In genomic region chr12:15000575-15000974, GRCh38 we compare ENCODE assay signal across 28 cellular contexts. TPM values are rescaled to one million over a fixed set of nuclear protein-coding genes. Genes with fewer than 3 reads are reported as not detected.
"Had no signal": no experiment of that assay in that cellular context is flagged by ENCODE, and none has a peak within 500 bp of the region (broad histone marks: within the 10 kb centered on the region; RNA-seq: fewer than 3 reads in every experiment).

No MANE protein-coding gene starts in this region.

- H3K9me3 ChIP-seq: esophagus squamous epithelium, neutrophil, pancreas, spleen, testis, tibial artery, upper lobe of left lung had no signal

- H3K36me3 Mint-ChIP-seq: memory B cell; natural killer cell; stimulated activated memory B cell treated with anti-CD40 and anti-IgM and Interleukin-4, amounts not matched to agents 10 μg/mL and 1 μg/mL and 100 μg/mL, for 72 hours had no signal

- H3K27me3 ChIP-seq: esophagus squamous epithelium, pancreas, testis, tibial artery, upper lobe of left lung had no signal

- H3K9me3 Mint-ChIP-seq: memory B cell; natural killer cell; neural crest cell; stimulated activated memory B cell treated with anti-CD40 and anti-IgM and Interleukin-4, amounts not matched to agents 10 μg/mL and 1 μg/mL and 100 μg/mL, for 72 hours had no signal

- DNase-seq: dermis blood vessel endothelial cell; effector memory CD4-positive, alpha-beta T cell; erythroblast; esophagus squamous epithelium; foreskin melanocyte; left ventricle myocardium superior; midbrain; natural killer cell; pancreas; right cardiac atrium; spleen; stimulated activated CD4-positive, alpha-beta T cell treated with anti-CD3 and anti-CD28 coated beads, Interleukin-4, amount 100 ng/mL, for 4 hours; stimulated activated naive CD8-positive, alpha-beta T cell treated with anti-CD3 and anti-CD28 coated beads, Interleukin-15, Interleukin-2, amounts not matched to agents 100 U/mL and 50 U/mL, for 24 hours; substantia nigra; testis; tibial artery; upper lobe of left lung had no signal

- H3K4me3 ChIP-seq: coronary artery, esophagus squamous epithelium, lung, pancreas, skin epidermis, spleen, testis, tibial artery, upper lobe of left lung had no signal

- H3K36me3 ChIP-seq: esophagus squamous epithelium, neutrophil, pancreas, spleen, tibial artery, upper lobe of left lung had no signal

- H3K27ac Mint-ChIP-seq: memory B cell; natural killer cell; stimulated activated memory B cell treated with anti-CD40 and anti-IgM and Interleukin-4, amounts not matched to agents 10 μg/mL and 1 μg/mL and 100 μg/mL, for 72 hours had no signal

- H3K4me1 Mint-ChIP-seq: natural killer cell had no signal

- H3K27ac ChIP-seq: coronary artery, neutrophil, pancreas, skin epidermis had no signal

- H3K4me3 Mint-ChIP-seq: memory B cell; natural killer cell; neural crest cell; stimulated activated memory B cell treated with anti-CD40 and anti-IgM and Interleukin-4, amounts not matched to agents 10 μg/mL and 1 μg/mL and 100 μg/mL, for 72 hours had no signal

RNA-seq across cellular contexts. Expression of gene PDE6H, which starts 27.7 kb away (rescaled TPM):
- total RNA-seq: dermis blood vessel endothelial cell, endothelial cell of umbilical vein, esophagus squamous epithelium, left ventricle myocardium superior, natural killer cell, neural crest cell, omental fat pad, pancreas, posterior vena cava, renal cortical epithelial cell, right cardiac atrium, testis, upper lobe of left lung had no signal
